In the genomic region with DNA sequence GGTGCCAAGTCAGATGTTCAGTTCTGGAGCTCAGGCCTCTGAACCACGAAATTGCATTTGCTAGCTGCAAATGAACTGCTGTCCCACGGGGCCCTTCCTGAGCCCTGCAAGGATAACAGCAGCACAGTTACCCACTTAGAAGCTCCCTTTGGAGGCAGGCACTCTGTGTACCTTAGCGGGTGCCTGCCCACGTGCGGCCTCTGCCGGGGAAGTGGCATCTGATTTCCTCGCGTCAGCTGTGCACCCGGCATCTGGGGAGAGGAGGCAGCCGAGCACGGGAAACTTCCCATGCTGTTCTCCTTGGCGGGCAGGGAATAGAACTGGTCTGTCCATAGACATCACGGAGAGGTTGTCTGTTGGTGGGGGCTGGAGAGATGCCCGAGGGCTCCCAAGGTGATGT, we compare ENCODE assay signal across 28 cellular contexts.
A peak's percentile ranks its signal among the peaks of the same experiment; 100 is the strongest.
DNase-seq lines count a peak whose midpoint lies in the region; ATAC-seq and TF ChIP-seq lines count a peak whose summit lies in the region.
"Had no signal": no experiment of that assay in that cellular context is flagged by ENCODE, and none has a peak within 500 bp of the region (broad histone marks: within the 10 kb centered on the region; RNA-seq: fewer than 3 reads in every experiment).

No MANE protein-coding gene starts in this region.

- no peak overlapping the region for H3K27ac Mint-ChIP-seq in nephron progenitor cell
- H3K27ac Mint-ChIP-seq: activated T-helper 1 cell treated with anti-CD3 and anti-CD28 coated beads, Interleukin-12 subunit alpha, Interleukin-12 subunit beta, Interleukin-2, Interleukin-4 antibody, amounts not matched to agents 30 ng/mL and 10 ng/mL and 1 ng/mL, durations not matched to agents 14 hours and 24 hours and 36 hours; CD4-positive, CD25-positive, alpha-beta regulatory T cell; effector memory CD8-positive, alpha-beta T cell; immature natural killer cell; mesothelial cell of epicardium; natural killer cell had no signal

- no peaks in the 10 kb centered on the region for H3F3A ChIP-seq in PC-3 (ENCODE audit: low read length, unreplicated experiment)
- H3F3A ChIP-seq in GM23248 (ENCODE audit: insufficient read depth): no peaks in the 10 kb centered on the region

- H3K4me3 ChIP-seq in PC-3 (ENCODE audit: low read length) (no peak overlapping the region), GM23248 (no peak overlapping the region)
- H3K4me3 ChIP-seq: coronary artery, hepatocyte, left lung, ovary, right atrium auricular region, thyroid gland had no signal

- peak; percentile 76 for DNase-seq in COLO668 (lab: John Stamatoyannopoulos, UW; ENCODE audit: unreplicated experiment)
- no peak for DNase-seq in PC-3
- DNase-seq in nephron progenitor cell: no peak
- DNase-seq in Kasumi-1 (lab: John Stamatoyannopoulos, UW): no peak
- DNase-seq in GM23248: no peak
- no peak for DNase-seq in activated CD4-positive, alpha-beta T cell treated with anti-CD3 and anti-CD28 coated beads, Interleukin-2, amount 50 U/mL, for 48 hours
- DNase-seq: activated CD4-positive, alpha-beta T cell treated with anti-CD3 and anti-CD28 coated beads, Interleukin-2, amount 50 U/mL, for 1 hour; activated naive CD4-positive, alpha-beta T cell treated with anti-CD3 and anti-CD28 coated beads, Interleukin-2, amount 50 U/mL, for 16 hours; amygdala; CD4-positive, CD25-positive, alpha-beta regulatory T cell; DND-41; effector memory CD8-positive, alpha-beta T cell; foreskin fibroblast; immature natural killer cell; natural killer cell; NCI-H1092 treated with DMSO at 0.1 percent for 48 hours; ovary; stimulated activated CD4-positive, alpha-beta T cell treated with anti-CD3 and anti-CD28 coated beads, Interleukin-12 subunit alpha, Interleukin-12 subunit beta, amount 100 ng/mL, for 4 hours; stimulated activated CD4-positive, alpha-beta T cell treated with anti-CD3 and anti-CD28 coated beads, Interleukin-4, amount 100 ng/mL, for 24 hours; stimulated activated naive CD8-positive, alpha-beta T cell treated with anti-CD3 and anti-CD28 coated beads, Interleukin-15, Interleukin-2, amounts not matched to agents 100 U/mL and 50 U/mL, for 24 hours; thyroid gland had no signal

- CTCF ChIA-PET in PC-3 (lab: Charles Lee): no interaction called here

- H3K4me1 ChIP-seq in PC-3 (ENCODE audit: insufficient read depth, low read length): no peaks in the 10 kb centered on the region
- H3K4me1 ChIP-seq in GM23248 (ENCODE audit: insufficient read depth): no peaks in the 10 kb centered on the region
- H3K4me1 ChIP-seq: left lung, right atrium auricular region, thyroid gland had no signal

- H3K9me3 Mint-ChIP-seq in nephron progenitor cell: no peaks in the 10 kb centered on the region
- H3K9me3 Mint-ChIP-seq: activated T-helper 1 cell treated with anti-CD3 and anti-CD28 coated beads, Interleukin-12 subunit alpha, Interleukin-12 subunit beta, Interleukin-2, Interleukin-4 antibody, amounts not matched to agents 30 ng/mL and 10 ng/mL and 1 ng/mL, durations not matched to agents 14 hours and 24 hours and 36 hours; effector memory CD8-positive, alpha-beta T cell; mesothelial cell of epicardium; natural killer cell had no signal

- in situ Hi-C loops in GM23248 (cut with MboI): no loop called here

- no peak overlapping the region for H2AFZ ChIP-seq in PC-3 (ENCODE audit: low read length)
- H2AFZ ChIP-seq in GM23248: no peak overlapping the region
- H2AFZ ChIP-seq: hepatocyte had no signal

- peaks cover 5% of the 10 kb centered on the region for H3K27me3 Mint-ChIP-seq in nephron progenitor cell (ENCODE audit: low read depth, poor library complexity)
- H3K27me3 Mint-ChIP-seq: CD4-positive, CD25-positive, alpha-beta regulatory T cell had no signal

- no peaks in the 10 kb centered on the region for H3K9me3 ChIP-seq in KOPT-K1 (ENCODE audit: insufficient read depth, low read length, poor library complexity, severe bottlenecking)
- no peaks in the 10 kb centered on the region for H3K9me3 ChIP-seq in PC-3 (ENCODE audit: low read length)
- no peaks in the 10 kb centered on the region for H3K9me3 ChIP-seq in GM23248 (ENCODE audit: low read depth)
- H3K9me3 ChIP-seq: left lung, ovary, right atrium auricular region, thyroid gland had no signal

- ATAC-seq in PC-3: peak; percentile 49
- ATAC-seq: effector memory CD8-positive, alpha-beta T cell; left lung; natural killer cell; stimulated activated naive CD8-positive, alpha-beta T cell treated with anti-CD3 and anti-CD28 coated beads, Interleukin-15, Interleukin-2, amounts not matched to agents 100 U/mL and 50 U/mL, for 24 hours had no signal

- H3K4me1 Mint-ChIP-seq in nephron progenitor cell: peaks cover 44% of the 10 kb centered on the region
- H3K4me1 Mint-ChIP-seq: CD4-positive, CD25-positive, alpha-beta regulatory T cell; mesothelial cell of epicardium had no signal

- H4K20me1 ChIP-seq in PC-3 (ENCODE audit: low read length) (no peaks in the 10 kb centered on the region), GM23248 (ENCODE audit: insufficient read depth) (no peaks in the 10 kb centered on the region)

- H3K79me2 ChIP-seq in PC-3 (ENCODE audit: low read length) (no peaks in the 10 kb centered on the region), GM23248 (ENCODE audit: insufficient read depth) (no peaks in the 10 kb centered on the region)
- H3K79me2 ChIP-seq: hepatocyte had no signal

- WGBS in GM23248 (ENCODE audit: low coverage in 1 of 2, low lambda C conversion rate in 2 of 2, missing lambda C conversion rate in 2 of 2), 2 experiments: 27% methylated on average over 14 of the region's 14 CpGs

- POLR2A ChIA-PET in PC-3 (lab: Charles Lee; ENCODE audit: unreplicated experiment): no interaction called here

- no TSS peak for BruUV-seq in PC-3 (replicated peaks; lab: Mats Ljungman, UMichigan)

- H3K27me3 ChIP-seq in PC-3 (ENCODE audit: low read length) (peaks cover 78% of the 10 kb centered on the region), GM23248 (replicated peaks; ENCODE audit: insufficient read depth) (no peaks in the 10 kb centered on the region)
- H3K27me3 ChIP-seq: hepatocyte, ovary, right atrium auricular region, thyroid gland had no signal

- no peak overlapping the region for H3K9ac ChIP-seq in PC-3 (ENCODE audit: low read length)
- no peak overlapping the region for H3K9ac ChIP-seq in GM23248

- H3K36me3 Mint-ChIP-seq in nephron progenitor cell (ENCODE audit: low read depth): no peaks in the 10 kb centered on the region
- H3K36me3 Mint-ChIP-seq: CD4-positive, CD25-positive, alpha-beta regulatory T cell; immature natural killer cell; mesothelial cell of epicardium; natural killer cell had no signal

- H3K9me2 ChIP-seq in PC-3 (replicated peaks; ENCODE audit: low read length) (no peaks in the 10 kb centered on the region), GM23248 (ENCODE audit: insufficient read depth) (no peaks in the 10 kb centered on the region)

- TF ChIP-seq CTCF in PC-3 (conservative IDR thresholded peaks at IDR 0.05; ENCODE audit: low read depth, low read length) (peak; percentile 25; the same call in 1 of the 2 replicates), nephron progenitor cell (IDR thresholded peaks at IDR 0.05) (no peak)

- H3K4me3 Mint-ChIP-seq in nephron progenitor cell: peak overlapping the region; percentile 35
- H3K4me3 Mint-ChIP-seq: activated T-helper 1 cell treated with anti-CD3 and anti-CD28 coated beads, Interleukin-12 subunit alpha, Interleukin-12 subunit beta, Interleukin-2, Interleukin-4 antibody, amounts not matched to agents 30 ng/mL and 10 ng/mL and 1 ng/mL, durations not matched to agents 14 hours and 24 hours and 36 hours; CD4-positive, CD25-positive, alpha-beta regulatory T cell; effector memory CD8-positive, alpha-beta T cell; immature natural killer cell; mesothelial cell of epicardium; natural killer cell had no signal

- no peak overlapping the region for H3K4me2 ChIP-seq in PC-3 (ENCODE audit: low read length)
- H3K4me2 ChIP-seq in GM23248 (ENCODE audit: unreplicated experiment): no peak overlapping the region
- H3K4me2 ChIP-seq: hepatocyte had no signal

- peak overlapping the region; percentile 51 for H3K27ac ChIP-seq in KOPT-K1 (ENCODE audit: low read depth, low read length, poor library complexity, severe bottlenecking)
- no peak overlapping the region for H3K27ac ChIP-seq in PC-3 (ENCODE audit: low read length)
- H3K27ac ChIP-seq in GM23248: no peak overlapping the region
- H3K27ac ChIP-seq: coronary artery, hepatocyte, left lung, ovary, right atrium auricular region, thyroid gland had no signal

- H3K36me3 ChIP-seq in KOPT-K1 (ENCODE audit: insufficient read depth, low read length) (no peaks in the 10 kb centered on the region), PC-3 (ENCODE audit: low read depth, low read length) (no peaks in the 10 kb centered on the region), GM23248 (ENCODE audit: low read depth) (no peaks in the 10 kb centered on the region)
- H3K36me3 ChIP-seq: left lung, ovary, right atrium auricular region, thyroid gland had no signal

- intact Hi-C loops in PC-3 (cut with micrococcal nuclease): no loop called here
